ENCODE assay signal across 8 cellular contexts in genomic region chr7:42876182-42877068, GRCh38. TPM values are rescaled to one million over a fixed set of nuclear protein-coding genes. Genes with fewer than 3 reads are reported as not detected.
DNase-seq lines count a peak whose midpoint lies in the region; ATAC-seq and TF ChIP-seq lines count a peak whose summit lies in the region.

No MANE protein-coding gene starts in this region.

- CTCF ChIA-PET in activated CD8-positive, alpha-beta T cell treated with anti-CD3 and anti-CD28 coated beads, Interleukin-2, amount 10 ng/mL, durations not matched to agents 7 days and 5 days (lab: Charles Lee) = interaction anchor here (0.7 to 3.1 kb wide), 14 partner anchors 10 to 936 kb away, joined by 3 to 23 read pairs (median 3); no protein-coding TSS in a partner anchor

- H3K27me3 ChIP-seq in neural progenitor cell = no peaks in the 10 kb centered on the region

- no peaks in the 10 kb centered on the region for H3K36me3 ChIP-seq in neural progenitor cell

- no peaks in the 10 kb centered on the region for H3K4me1 ChIP-seq in neural progenitor cell

- no peaks in the 10 kb centered on the region for H3K27me3 Mint-ChIP-seq in activated CD8-positive, alpha-beta T cell treated with anti-CD3 and anti-CD28 coated beads, Interleukin-2, amount 10 ng/mL, durations not matched to agents 7 days and 5 days (ENCODE audit: low read depth)
- peaks cover 2% of the 10 kb centered on the region for H3K27me3 Mint-ChIP-seq in neural progenitor cell (ENCODE audit: insufficient read depth, low read depth)

- no peaks in the 10 kb centered on the region for H3K36me3 Mint-ChIP-seq in activated CD8-positive, alpha-beta T cell treated with anti-CD3 and anti-CD28 coated beads, Interleukin-2, amount 10 ng/mL, durations not matched to agents 7 days and 5 days (ENCODE audit: low read depth)
- H3K36me3 Mint-ChIP-seq in neural progenitor cell = no peaks in the 10 kb centered on the region

- no peak overlapping the region for H2AFZ ChIP-seq in neural progenitor cell (replicated peaks)

- no peak overlapping the region for H3K4me2 ChIP-seq in neural progenitor cell

- no peak overlapping the region for H3K9ac ChIP-seq in neural progenitor cell

- no peaks in the 10 kb centered on the region for H3F3A ChIP-seq in neural progenitor cell (ENCODE audit: low read depth)

- no peaks in the 10 kb centered on the region for H3K9me3 Mint-ChIP-seq in activated CD8-positive, alpha-beta T cell treated with anti-CD3 and anti-CD28 coated beads, Interleukin-2, amount 10 ng/mL, durations not matched to agents 7 days and 5 days (ENCODE audit: insufficient read depth)
- H3K9me3 Mint-ChIP-seq in neural progenitor cell = peaks cover 3% of the 10 kb centered on the region

- H4K20me1 ChIP-seq in neural progenitor cell (ENCODE audit: low read depth) = no peaks in the 10 kb centered on the region

- H3K27ac ChIP-seq in neural progenitor cell = no peak overlapping the region

- no peaks in the 10 kb centered on the region for H3K9me3 ChIP-seq in neural progenitor cell (ENCODE audit: low read depth)

- no peak overlapping the region for H3K4me3 ChIP-seq in AG10803 (ENCODE audit: low read length)
- no peak overlapping the region for H3K4me3 ChIP-seq in fibroblast of mammary gland (ENCODE audit: control insufficient read depth, low read depth, low read length)
- no peak overlapping the region for H3K4me3 ChIP-seq in neural progenitor cell

- POLR2A ChIA-PET in activated CD8-positive, alpha-beta T cell treated with anti-CD3 and anti-CD28 coated beads, Interleukin-2, amount 10 ng/mL, durations not matched to agents 7 days and 5 days (lab: Charles Lee) = no interaction called here

- H3K79me2 ChIP-seq in neural progenitor cell (ENCODE audit: low read depth) = no peaks in the 10 kb centered on the region

- TF ChIP-seq CTCF in AG10803 (conservative IDR thresholded peaks at IDR 0.05; ENCODE audit: low read length) = peak; percentile 91
- TF ChIP-seq CTCF in GM13976 (IDR thresholded peaks at IDR 0.05; ENCODE audit: borderline replicate concordance, control extremely low read depth, extremely low read depth, insufficient read depth, missing control alignments) = peak; percentile 75
- TF ChIP-seq CTCF in fibroblast of mammary gland (conservative IDR thresholded peaks at IDR 0.05; ENCODE audit: control insufficient read depth, insufficient read depth, low read depth, low read length) = peak; percentile 85
- TF ChIP-seq CTCF in neural progenitor cell (IDR thresholded peaks at IDR 0.05) = peak; percentile 83

- ATAC-seq in HG02852 (IDR thresholded peaks at IDR 0.05; ENCODE audit: unreplicated experiment) = peak; percentile 86
- peak; percentile 65 for ATAC-seq in activated CD8-positive, alpha-beta T cell treated with anti-CD3 and anti-CD28 coated beads, Interleukin-2, amount 10 ng/mL, durations not matched to agents 7 days and 5 days

- DNase-seq in AG10803 (ENCODE audit: low read depth) = peak; percentile 62
- peak; percentile 72 for DNase-seq in GM13976 (ENCODE audit: low spot score)
- peak; percentile 44 for DNase-seq in NCI-H526 treated with DMSO at 0.1 percent for 48 hours (lab: John Stamatoyannopoulos, UW)
- DNase-seq in activated CD8-positive, alpha-beta T cell treated with anti-CD3 and anti-CD28 coated beads, Interleukin-2, amount 10 ng/mL, durations not matched to agents 7 days and 5 days = peak; percentile 61
- DNase-seq in fibroblast of mammary gland (ENCODE audit: low read depth) = peak; percentile 69
- peak; percentile 74 for DNase-seq in neural progenitor cell (ENCODE audit: low spot score)
- no peak for DNase-seq in GM19240 (ENCODE audit: insufficient read length, low spot score)

- H3K4me1 Mint-ChIP-seq in activated CD8-positive, alpha-beta T cell treated with anti-CD3 and anti-CD28 coated beads, Interleukin-2, amount 10 ng/mL, durations not matched to agents 7 days and 5 days (ENCODE audit: low read depth) = no peaks in the 10 kb centered on the region
- H3K4me1 Mint-ChIP-seq in neural progenitor cell = no peaks in the 10 kb centered on the region

- in situ Hi-C loops in GM13976 (cut with MboI; ENCODE audit: low sequenced_read_pairs, unreplicated experiment) = no loop called here

- H3K4me3 Mint-ChIP-seq in activated CD8-positive, alpha-beta T cell treated with anti-CD3 and anti-CD28 coated beads, Interleukin-2, amount 10 ng/mL, durations not matched to agents 7 days and 5 days = no peak overlapping the region
- no peak overlapping the region for H3K4me3 Mint-ChIP-seq in neural progenitor cell

- H3K27ac Mint-ChIP-seq in activated CD8-positive, alpha-beta T cell treated with anti-CD3 and anti-CD28 coated beads, Interleukin-2, amount 10 ng/mL, durations not matched to agents 7 days and 5 days = no peak overlapping the region
- H3K27ac Mint-ChIP-seq in neural progenitor cell = no peak overlapping the region

RNA-seq across cellular contexts. Expression of gene C7orf25, which starts 35.4 kb away (rescaled TPM):
- total RNA-seq in activated CD8-positive, alpha-beta T cell treated with anti-CD3 and anti-CD28 coated beads, Interleukin-2, amount 10 ng/mL, durations not matched to agents 7 days and 5 days = 1 to 10 TPM; 6.0 to 7.2 TPM
- total RNA-seq in neural progenitor cell (ENCODE audit: low replicate concordance) = 6.4 and 8.6 TPM in 2 replicates

RNA-seq across cellular contexts. Expression of gene PSMA2, which starts 55.5 kb away (rescaled TPM):
- 100 to 1,000 TPM; 131 to 154 TPM for total RNA-seq in activated CD8-positive, alpha-beta T cell treated with anti-CD3 and anti-CD28 coated beads, Interleukin-2, amount 10 ng/mL, durations not matched to agents 7 days and 5 days
- 178 and 316 TPM in 2 replicates for total RNA-seq in neural progenitor cell (ENCODE audit: low replicate concordance)

RNA-seq across cellular contexts. Expression of gene MRPL32, which starts 55.8 kb away (rescaled TPM):
- total RNA-seq in activated CD8-positive, alpha-beta T cell treated with anti-CD3 and anti-CD28 coated beads, Interleukin-2, amount 10 ng/mL, durations not matched to agents 7 days and 5 days = 10 to 100 TPM; 38.7 to 41.6 TPM
- 76.5 and 133 TPM in 2 replicates for total RNA-seq in neural progenitor cell (ENCODE audit: low replicate concordance)
